In the genomic region with DNA sequence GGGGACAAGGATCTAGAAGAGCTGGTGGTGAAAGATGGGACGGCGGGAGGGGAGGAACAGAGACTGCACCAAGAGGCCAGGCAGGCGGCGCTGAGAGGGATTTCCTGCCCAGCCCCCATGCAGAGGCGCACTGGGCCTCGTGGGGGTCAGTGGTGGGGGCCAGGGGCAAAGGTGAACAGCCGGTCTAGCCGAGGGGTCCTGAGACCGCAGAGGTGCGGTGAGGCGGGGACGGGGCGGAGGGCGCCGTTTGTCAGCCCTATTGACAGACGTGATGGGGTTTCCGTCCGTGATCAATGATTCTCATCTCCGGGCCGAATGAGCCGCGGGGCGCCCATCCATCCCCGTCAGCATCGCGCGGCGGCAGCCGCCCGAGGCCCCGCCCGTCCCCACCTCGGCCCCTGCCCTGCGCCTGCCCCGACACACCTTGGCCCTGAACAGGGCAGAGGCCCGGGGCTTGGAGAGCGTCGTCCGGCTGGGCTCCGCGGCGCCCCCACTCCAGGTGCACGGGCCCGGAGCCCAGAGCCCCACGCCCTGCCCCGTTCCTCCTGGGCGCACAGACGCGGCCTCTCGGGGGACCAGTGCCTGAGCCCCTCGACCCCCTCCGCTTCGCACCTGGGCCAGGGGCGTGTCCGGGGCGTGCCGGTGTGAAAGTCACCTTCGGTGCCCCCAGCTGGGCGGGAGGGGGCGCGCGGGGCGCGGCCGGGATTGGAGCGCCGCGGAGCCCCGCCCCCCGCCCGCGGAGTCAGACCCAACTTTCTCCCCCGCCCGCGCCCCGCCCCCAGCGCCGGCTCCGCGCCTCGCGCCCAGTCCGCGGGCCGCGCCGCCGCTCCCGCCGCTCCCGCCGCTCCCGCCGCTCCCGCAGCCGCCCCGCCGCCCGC, we compare ENCODE assay signal across 1 cellular context.
TF ChIP-seq lines count a peak whose summit lies in the region.

A gene (plus strand): TSS at position 781 of the 878 bp plus-strand sequence. CDS start 176 bp downstream, outside the sequence.

TF ChIP-seq in K562, 482 proteins besides CTCF, POLR2A, EP300 and RAD21 (continues in another document):
- TF ChIP-seq HNRNPK (IDR thresholded peaks at IDR 0.05; ENCODE audit: low read depth, low read length, poor library complexity, severe bottlenecking) (no peak), ZEB2 (IDR thresholded peaks at IDR 0.05) (0 out of 2 replicates have a peak, but pooled peaks have one; percentile 15), ATF7 (IDR thresholded peaks at IDR 0.05) (no peak), HDAC2 (IDR thresholded peaks at IDR 0.05) (no peak), ETV1 (tag; conservative IDR thresholded peaks at IDR 0.05; ENCODE audit: low read depth) (no peak), SIN3A (IDR thresholded peaks at IDR 0.05; ENCODE audit: borderline replicate concordance in 2 of 2, control insufficient read depth in 1 of 2, low read depth in 2 of 2, low read length in 2 of 2) (no peak), HSF4 (CRISPR knock-in tag; IDR thresholded peaks at IDR 0.05; ENCODE audit: borderline replicate concordance) (no peak), ZNF77 (CRISPR knock-in tag; IDR thresholded peaks at IDR 0.05) (no peak), ZNF224 (CRISPR knock-in tag; IDR thresholded peaks at IDR 0.05) (no peak), CHD4 (IDR thresholded peaks at IDR 0.05; ENCODE audit: insufficient read depth, insufficient replicate concordance, low read depth, low read length, poor library complexity, severe bottlenecking) (no peak), MYBL2 (IDR thresholded peaks at IDR 0.05; ENCODE audit: low read depth) (no peak), MYBL2 (CRISPR knock-in tag; IDR thresholded peaks at IDR 0.05; ENCODE audit: borderline replicate concordance) (no peak), NR2C1 (IDR thresholded peaks at IDR 0.05) (no peak), NR2C1 (tag; IDR thresholded peaks at IDR 0.05) (no peak), ZNF57 (CRISPR knock-in tag; IDR thresholded peaks at IDR 0.05) (no peak), SRF (CRISPR knock-in tag; IDR thresholded peaks at IDR 0.05) (no peak), CBFB (CRISPR knock-in tag; IDR thresholded peaks at IDR 0.05) (no peak), ZBTB7A (IDR thresholded peaks at IDR 0.05; ENCODE audit: borderline replicate concordance, control insufficient read depth, low read depth, low read length) (peak; percentile 82; the same call in 1 of the 2 replicates), SMARCA4 (IDR thresholded peaks at IDR 0.05) (no peak), TARDBP (IDR thresholded peaks at IDR 0.05) (no peak), SIX5 (IDR thresholded peaks at IDR 0.05; ENCODE audit: borderline replicate concordance in 1 of 2, insufficient read depth in 1 of 2, low read depth in 1 of 2, low read length in 2 of 2) (no peak), ZNF717 (CRISPR knock-in tag; IDR thresholded peaks at IDR 0.05) (no peak), KDM2B (CRISPR knock-in tag; IDR thresholded peaks at IDR 0.05) (peak; percentile 80; the same call in 1 of the 2 replicates), TRIM28 (IDR thresholded peaks at IDR 0.05) (no peak), SP1 (CRISPR knock-in tag; IDR thresholded peaks at IDR 0.05) (no peak), KLF10 (CRISPR knock-in tag; IDR thresholded peaks at IDR 0.05) (no peak), TEAD1 (CRISPR knock-in tag; IDR thresholded peaks at IDR 0.05) (no peak), CEBPG (CRISPR knock-in tag; IDR thresholded peaks at IDR 0.05) (no peak), CEBPG (tag; conservative IDR thresholded peaks at IDR 0.05 in 1 of 2, IDR thresholded peaks at IDR 0.05 in 1 of 2) (no peak), KLF13 (tag; IDR thresholded peaks at IDR 0.05; ENCODE audit: borderline replicate concordance, low read depth) (no peak), RFX1 (IDR thresholded peaks at IDR 0.05) (no peak), TAL1 (IDR thresholded peaks at IDR 0.05) (no peak), MCM3 (IDR thresholded peaks at IDR 0.05) (no peak), HMGN3 (IDR thresholded peaks at IDR 0.05; ENCODE audit: borderline replicate concordance, extremely low read depth, insufficient read length, low read depth, low read length) (no peak)
- TF ChIP-seq, protein P1, sequence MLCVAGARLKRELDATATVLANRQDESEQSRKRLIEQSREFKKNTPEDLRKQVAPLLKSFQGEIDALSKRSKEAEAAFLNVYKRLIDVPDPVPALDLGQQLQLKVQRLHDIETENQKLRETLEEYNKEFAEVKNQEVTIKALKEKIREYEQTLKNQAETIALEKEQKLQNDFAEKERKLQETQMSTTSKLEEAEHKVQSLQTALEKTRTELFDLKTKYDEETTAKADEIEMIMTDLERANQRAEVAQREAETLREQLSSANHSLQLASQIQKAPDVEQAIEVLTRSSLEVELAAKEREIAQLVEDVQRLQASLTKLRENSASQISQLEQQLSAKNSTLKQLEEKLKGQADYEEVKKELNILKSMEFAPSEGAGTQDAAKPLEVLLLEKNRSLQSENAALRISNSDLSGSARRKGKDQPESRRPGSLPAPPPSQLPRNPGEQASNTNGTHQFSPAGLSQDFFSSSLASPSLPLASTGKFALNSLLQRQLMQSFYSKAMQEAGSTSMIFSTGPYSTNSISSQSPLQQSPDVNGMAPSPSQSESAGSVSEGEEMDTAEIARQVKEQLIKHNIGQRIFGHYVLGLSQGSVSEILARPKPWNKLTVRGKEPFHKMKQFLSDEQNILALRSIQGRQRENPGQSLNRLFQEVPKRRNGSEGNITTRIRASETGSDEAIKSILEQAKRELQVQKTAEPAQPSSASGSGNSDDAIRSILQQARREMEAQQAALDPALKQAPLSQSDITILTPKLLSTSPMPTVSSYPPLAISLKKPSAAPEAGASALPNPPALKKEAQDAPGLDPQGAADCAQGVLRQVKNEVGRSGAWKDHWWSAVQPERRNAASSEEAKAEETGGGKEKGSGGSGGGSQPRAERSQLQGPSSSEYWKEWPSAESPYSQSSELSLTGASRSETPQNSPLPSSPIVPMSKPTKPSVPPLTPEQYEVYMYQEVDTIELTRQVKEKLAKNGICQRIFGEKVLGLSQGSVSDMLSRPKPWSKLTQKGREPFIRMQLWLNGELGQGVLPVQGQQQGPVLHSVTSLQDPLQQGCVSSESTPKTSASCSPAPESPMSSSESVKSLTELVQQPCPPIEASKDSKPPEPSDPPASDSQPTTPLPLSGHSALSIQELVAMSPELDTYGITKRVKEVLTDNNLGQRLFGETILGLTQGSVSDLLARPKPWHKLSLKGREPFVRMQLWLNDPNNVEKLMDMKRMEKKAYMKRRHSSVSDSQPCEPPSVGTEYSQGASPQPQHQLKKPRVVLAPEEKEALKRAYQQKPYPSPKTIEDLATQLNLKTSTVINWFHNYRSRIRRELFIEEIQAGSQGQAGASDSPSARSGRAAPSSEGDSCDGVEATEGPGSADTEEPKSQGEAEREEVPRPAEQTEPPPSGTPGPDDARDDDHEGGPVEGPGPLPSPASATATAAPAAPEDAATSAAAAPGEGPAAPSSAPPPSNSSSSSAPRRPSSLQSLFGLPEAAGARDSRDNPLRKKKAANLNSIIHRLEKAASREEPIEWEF (CRISPR knock-in tag; IDR thresholded peaks at IDR 0.05) = no peak
- TF ChIP-seq, protein P2, sequence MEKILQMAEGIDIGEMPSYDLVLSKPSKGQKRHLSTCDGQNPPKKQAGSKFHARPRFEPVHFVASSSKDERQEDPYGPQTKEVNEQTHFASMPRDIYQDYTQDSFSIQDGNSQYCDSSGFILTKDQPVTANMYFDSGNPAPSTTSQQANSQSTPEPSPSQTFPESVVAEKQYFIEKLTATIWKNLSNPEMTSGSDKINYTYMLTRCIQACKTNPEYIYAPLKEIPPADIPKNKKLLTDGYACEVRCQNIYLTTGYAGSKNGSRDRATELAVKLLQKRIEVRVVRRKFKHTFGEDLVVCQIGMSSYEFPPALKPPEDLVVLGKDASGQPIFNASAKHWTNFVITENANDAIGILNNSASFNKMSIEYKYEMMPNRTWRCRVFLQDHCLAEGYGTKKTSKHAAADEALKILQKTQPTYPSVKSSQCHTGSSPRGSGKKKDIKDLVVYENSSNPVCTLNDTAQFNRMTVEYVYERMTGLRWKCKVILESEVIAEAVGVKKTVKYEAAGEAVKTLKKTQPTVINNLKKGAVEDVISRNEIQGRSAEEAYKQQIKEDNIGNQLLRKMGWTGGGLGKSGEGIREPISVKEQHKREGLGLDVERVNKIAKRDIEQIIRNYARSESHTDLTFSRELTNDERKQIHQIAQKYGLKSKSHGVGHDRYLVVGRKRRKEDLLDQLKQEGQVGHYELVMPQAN (IDR thresholded peaks at IDR 0.05; ENCODE audit: borderline replicate concordance) = no peak
- TF ChIP-seq, protein P3, sequence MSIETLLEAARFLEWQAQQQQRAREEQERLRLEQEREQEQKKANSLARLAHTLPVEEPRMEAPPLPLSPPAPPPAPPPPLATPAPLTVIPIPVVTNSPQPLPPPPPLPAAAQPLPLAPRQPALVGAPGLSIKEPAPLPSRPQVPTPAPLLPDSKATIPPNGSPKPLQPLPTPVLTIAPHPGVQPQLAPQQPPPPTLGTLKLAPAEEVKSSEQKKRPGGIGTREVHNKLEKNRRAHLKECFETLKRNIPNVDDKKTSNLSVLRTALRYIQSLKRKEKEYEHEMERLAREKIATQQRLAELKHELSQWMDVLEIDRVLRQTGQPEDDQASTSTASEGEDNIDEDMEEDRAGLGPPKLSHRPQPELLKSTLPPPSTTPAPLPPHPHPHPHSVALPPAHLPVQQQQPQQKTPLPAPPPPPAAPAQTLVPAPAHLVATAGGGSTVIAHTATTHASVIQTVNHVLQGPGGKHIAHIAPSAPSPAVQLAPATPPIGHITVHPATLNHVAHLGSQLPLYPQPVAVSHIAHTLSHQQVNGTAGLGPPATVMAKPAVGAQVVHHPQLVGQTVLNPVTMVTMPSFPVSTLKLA (conservative IDR thresholded peaks at IDR 0.05) = no peak
- TF ChIP-seq, protein P4, sequence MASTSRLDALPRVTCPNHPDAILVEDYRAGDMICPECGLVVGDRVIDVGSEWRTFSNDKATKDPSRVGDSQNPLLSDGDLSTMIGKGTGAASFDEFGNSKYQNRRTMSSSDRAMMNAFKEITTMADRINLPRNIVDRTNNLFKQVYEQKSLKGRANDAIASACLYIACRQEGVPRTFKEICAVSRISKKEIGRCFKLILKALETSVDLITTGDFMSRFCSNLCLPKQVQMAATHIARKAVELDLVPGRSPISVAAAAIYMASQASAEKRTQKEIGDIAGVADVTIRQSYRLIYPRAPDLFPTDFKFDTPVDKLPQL (IDR thresholded peaks at IDR 0.05; ENCODE audit: extremely low read depth, insufficient read length) = no peak
- TF ChIP-seq, protein P5, sequence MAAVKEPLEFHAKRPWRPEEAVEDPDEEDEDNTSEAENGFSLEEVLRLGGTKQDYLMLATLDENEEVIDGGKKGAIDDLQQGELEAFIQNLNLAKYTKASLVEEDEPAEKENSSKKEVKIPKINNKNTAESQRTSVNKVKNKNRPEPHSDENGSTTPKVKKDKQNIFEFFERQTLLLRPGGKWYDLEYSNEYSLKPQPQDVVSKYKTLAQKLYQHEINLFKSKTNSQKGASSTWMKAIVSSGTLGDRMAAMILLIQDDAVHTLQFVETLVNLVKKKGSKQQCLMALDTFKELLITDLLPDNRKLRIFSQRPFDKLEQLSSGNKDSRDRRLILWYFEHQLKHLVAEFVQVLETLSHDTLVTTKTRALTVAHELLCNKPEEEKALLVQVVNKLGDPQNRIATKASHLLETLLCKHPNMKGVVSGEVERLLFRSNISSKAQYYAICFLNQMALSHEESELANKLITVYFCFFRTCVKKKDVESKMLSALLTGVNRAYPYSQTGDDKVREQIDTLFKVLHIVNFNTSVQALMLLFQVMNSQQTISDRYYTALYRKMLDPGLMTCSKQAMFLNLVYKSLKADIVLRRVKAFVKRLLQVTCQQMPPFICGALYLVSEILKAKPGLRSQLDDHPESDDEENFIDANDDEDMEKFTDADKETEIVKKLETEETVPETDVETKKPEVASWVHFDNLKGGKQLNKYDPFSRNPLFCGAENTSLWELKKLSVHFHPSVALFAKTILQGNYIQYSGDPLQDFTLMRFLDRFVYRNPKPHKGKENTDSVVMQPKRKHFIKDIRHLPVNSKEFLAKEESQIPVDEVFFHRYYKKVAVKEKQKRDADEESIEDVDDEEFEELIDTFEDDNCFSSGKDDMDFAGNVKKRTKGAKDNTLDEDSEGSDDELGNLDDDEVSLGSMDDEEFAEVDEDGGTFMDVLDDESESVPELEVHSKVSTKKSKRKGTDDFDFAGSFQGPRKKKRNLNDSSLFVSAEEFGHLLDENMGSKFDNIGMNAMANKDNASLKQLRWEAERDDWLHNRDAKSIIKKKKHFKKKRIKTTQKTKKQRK (IDR thresholded peaks at IDR 0.05; ENCODE audit: borderline replicate concordance, low read depth, low read length) = no peak
- TF ChIP-seq, protein P6, sequence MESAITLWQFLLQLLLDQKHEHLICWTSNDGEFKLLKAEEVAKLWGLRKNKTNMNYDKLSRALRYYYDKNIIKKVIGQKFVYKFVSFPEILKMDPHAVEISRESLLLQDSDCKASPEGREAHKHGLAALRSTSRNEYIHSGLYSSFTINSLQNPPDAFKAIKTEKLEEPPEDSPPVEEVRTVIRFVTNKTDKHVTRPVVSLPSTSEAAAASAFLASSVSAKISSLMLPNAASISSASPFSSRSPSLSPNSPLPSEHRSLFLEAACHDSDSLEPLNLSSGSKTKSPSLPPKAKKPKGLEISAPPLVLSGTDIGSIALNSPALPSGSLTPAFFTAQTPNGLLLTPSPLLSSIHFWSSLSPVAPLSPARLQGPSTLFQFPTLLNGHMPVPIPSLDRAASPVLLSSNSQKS (CRISPR knock-in tag; IDR thresholded peaks at IDR 0.05) = no peak
- TF ChIP-seq, protein P7, sequence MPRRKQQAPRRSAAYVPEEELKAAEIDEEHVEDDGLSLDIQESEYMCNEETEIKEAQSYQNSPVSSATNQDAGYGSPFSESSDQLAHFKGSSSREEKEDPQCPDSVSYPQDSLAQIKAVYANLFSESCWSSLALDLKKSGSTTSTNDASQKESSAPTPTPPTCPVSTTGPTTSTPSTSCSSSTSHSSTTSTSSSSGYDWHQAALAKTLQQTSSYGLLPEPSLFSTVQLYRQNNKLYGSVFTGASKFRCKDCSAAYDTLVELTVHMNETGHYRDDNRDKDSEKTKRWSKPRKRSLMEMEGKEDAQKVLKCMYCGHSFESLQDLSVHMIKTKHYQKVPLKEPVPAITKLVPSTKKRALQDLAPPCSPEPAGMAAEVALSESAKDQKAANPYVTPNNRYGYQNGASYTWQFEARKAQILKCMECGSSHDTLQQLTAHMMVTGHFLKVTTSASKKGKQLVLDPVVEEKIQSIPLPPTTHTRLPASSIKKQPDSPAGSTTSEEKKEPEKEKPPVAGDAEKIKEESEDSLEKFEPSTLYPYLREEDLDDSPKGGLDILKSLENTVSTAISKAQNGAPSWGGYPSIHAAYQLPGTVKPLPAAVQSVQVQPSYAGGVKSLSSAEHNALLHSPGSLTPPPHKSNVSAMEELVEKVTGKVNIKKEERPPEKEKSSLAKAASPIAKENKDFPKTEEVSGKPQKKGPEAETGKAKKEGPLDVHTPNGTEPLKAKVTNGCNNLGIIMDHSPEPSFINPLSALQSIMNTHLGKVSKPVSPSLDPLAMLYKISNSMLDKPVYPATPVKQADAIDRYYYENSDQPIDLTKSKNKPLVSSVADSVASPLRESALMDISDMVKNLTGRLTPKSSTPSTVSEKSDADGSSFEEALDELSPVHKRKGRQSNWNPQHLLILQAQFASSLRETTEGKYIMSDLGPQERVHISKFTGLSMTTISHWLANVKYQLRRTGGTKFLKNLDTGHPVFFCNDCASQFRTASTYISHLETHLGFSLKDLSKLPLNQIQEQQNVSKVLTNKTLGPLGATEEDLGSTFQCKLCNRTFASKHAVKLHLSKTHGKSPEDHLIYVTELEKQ (CRISPR knock-in tag; IDR thresholded peaks at IDR 0.05) = no peak
